In the genomic region with DNA sequence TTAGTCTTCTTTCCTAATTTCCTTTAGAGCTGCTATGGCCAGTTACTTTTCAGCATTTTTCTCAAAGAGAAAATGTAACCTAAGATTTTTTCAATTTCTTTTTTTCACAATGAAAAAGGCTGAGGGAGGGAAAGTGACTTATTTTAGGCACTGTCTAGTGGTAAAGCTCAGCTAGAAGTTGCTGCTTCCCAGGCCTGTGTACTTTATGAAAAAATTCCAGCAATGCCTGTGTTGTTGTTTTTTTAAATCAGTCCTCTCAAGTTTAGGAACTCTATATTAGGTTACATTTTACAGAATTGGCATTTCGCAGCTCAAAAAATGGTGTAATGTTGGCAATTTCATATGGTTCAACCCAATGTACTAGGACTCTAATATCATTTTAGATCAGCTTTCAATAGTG, we compare ENCODE assay signal across 27 cellular contexts.
"Had no signal": no experiment of that assay in that cellular context is flagged by ENCODE, and none has a peak within 500 bp of the region (broad histone marks: within the 10 kb centered on the region; RNA-seq: fewer than 3 reads in every experiment).

No MANE protein-coding gene starts in this region.

- H3K27ac ChIP-seq: adrenal gland, ascending aorta, epithelial cell of prostate, heart right ventricle, lower lobe of right lung, ovary, right atrium auricular region, tibial nerve had no signal

- H3K27me3 ChIP-seq: adrenal gland, ascending aorta, heart right ventricle, ovary, right atrium auricular region, tibial nerve had no signal

- ATAC-seq: activated CD4-positive, alpha-beta T cell treated with anti-CD3 and anti-CD28 coated beads for 36 hours; activated naive CD4-positive, alpha-beta T cell treated with anti-CD3 and anti-CD28 coated beads, Interleukin-2, amount 50 U/mL, for 72 hours; activated T-helper 17 cell treated with anti-CD3 and anti-CD28 coated beads, Interleukin-2, amount 50 U/mL, for 72 hours; heart right ventricle; left colon; lower lobe of right lung; naive thymus-derived CD8-positive, alpha-beta T cell; psoas muscle; stimulated activated naive CD8-positive, alpha-beta T cell treated with anti-CD3 and anti-CD28 coated beads, Interleukin-15, amount 100 ng/mL, for 72 hours; T-helper 17 cell had no signal

- H3K27me3 Mint-ChIP-seq: activated B cell treated with CpG ODN at 0.5 μM for 24 hours; activated CD4-positive, alpha-beta T cell treated with anti-CD3 and anti-CD28 coated beads for 36 hours; activated T-cell treated with anti-CD3 and anti-CD28 coated beads, Interleukin-2, amount 50 U/mL, for 24 hours; activated T-helper 17 cell treated with anti-CD3 and anti-CD28 coated beads, Interleukin-2, amount 50 U/mL, for 72 hours; naive thymus-derived CD8-positive, alpha-beta T cell; stimulated activated naive CD8-positive, alpha-beta T cell treated with anti-CD3 and anti-CD28 coated beads, Interleukin-15, amount 100 ng/mL, for 72 hours; T-helper 17 cell had no signal

- H3K27ac Mint-ChIP-seq: activated B cell treated with CpG ODN at 0.5 μM for 24 hours; activated CD4-positive, alpha-beta T cell treated with anti-CD3 and anti-CD28 coated beads for 36 hours; activated naive CD4-positive, alpha-beta T cell treated with anti-CD3 and anti-CD28 coated beads, Interleukin-2, amount 50 U/mL, for 72 hours; activated T-cell treated with anti-CD3 and anti-CD28 coated beads, Interleukin-2, amount 50 U/mL, for 24 hours; activated T-helper 17 cell treated with anti-CD3 and anti-CD28 coated beads, Interleukin-2, amount 50 U/mL, for 72 hours; naive thymus-derived CD8-positive, alpha-beta T cell; stimulated activated naive CD8-positive, alpha-beta T cell treated with anti-CD3 and anti-CD28 coated beads, Interleukin-15, amount 100 ng/mL, for 72 hours; T-helper 17 cell had no signal

- H3K9me3 ChIP-seq: adrenal gland, ascending aorta, heart right ventricle, lower lobe of right lung, ovary, psoas muscle, right atrium auricular region, tibial nerve had no signal

- H3K36me3 Mint-ChIP-seq: activated naive CD4-positive, alpha-beta T cell treated with anti-CD3 and anti-CD28 coated beads, Interleukin-2, amount 50 U/mL, for 72 hours had no signal

- H3K36me3 ChIP-seq: adrenal gland, ascending aorta, heart right ventricle, lower lobe of right lung, ovary, right atrium auricular region had no signal

- FAIRE-seq: bronchial epithelial cell, keratinocyte, urothelium cell line had no signal

- H3K4me3 Mint-ChIP-seq: activated B cell treated with CpG ODN at 0.5 μM for 24 hours; activated CD4-positive, alpha-beta T cell treated with anti-CD3 and anti-CD28 coated beads for 36 hours; activated T-cell treated with anti-CD3 and anti-CD28 coated beads, Interleukin-2, amount 50 U/mL, for 24 hours; activated T-helper 17 cell treated with anti-CD3 and anti-CD28 coated beads, Interleukin-2, amount 50 U/mL, for 72 hours; naive thymus-derived CD8-positive, alpha-beta T cell; stimulated activated naive CD8-positive, alpha-beta T cell treated with anti-CD3 and anti-CD28 coated beads, Interleukin-15, amount 100 ng/mL, for 72 hours; T-helper 17 cell had no signal

- H3K4me3 ChIP-seq: adrenal gland, ascending aorta, heart right ventricle, lower lobe of right lung, ovary, psoas muscle, right atrium auricular region, tibial nerve had no signal

- DNase-seq: activated B cell treated with CpG ODN at 0.5 μM for 24 hours; activated CD4-positive, alpha-beta T cell treated with anti-CD3 and anti-CD28 coated beads for 36 hours; activated CD4-positive, alpha-beta T cell treated with anti-CD3 and anti-CD28 coated beads, Interleukin-2, amount 50 U/mL, for 4 hours; activated CD8-positive, alpha-beta memory T cell treated with anti-CD3 and anti-CD28 coated beads for 24 hours; activated CD8-positive, alpha-beta memory T cell treated with anti-CD3 and anti-CD28 coated beads, Interleukin-2, amount 50 U/mL, for 4 hours; activated T-cell treated with anti-CD3 and anti-CD28 coated beads, Interleukin-2, amount 50 U/mL, for 24 hours; adrenal gland; cerebellar nuclear complex; cortex of kidney; heart right ventricle; left colon; lower lobe of right lung; naive thymus-derived CD8-positive, alpha-beta T cell; ovary; psoas muscle; stimulated activated CD4-positive, alpha-beta T cell treated with anti-CD3 and anti-CD28 coated beads, Interleukin-1b, Interleukin-23, amount 100 ng/mL, for 48 hours; stimulated activated naive CD8-positive, alpha-beta T cell treated with anti-CD3 and anti-CD28 coated beads, Interleukin-15, amount 100 ng/mL, for 72 hours; T-helper 17 cell had no signal

- H3K9me3 Mint-ChIP-seq: activated B cell treated with CpG ODN at 0.5 μM for 24 hours; activated naive CD4-positive, alpha-beta T cell treated with anti-CD3 and anti-CD28 coated beads, Interleukin-2, amount 50 U/mL, for 72 hours; activated T-cell treated with anti-CD3 and anti-CD28 coated beads, Interleukin-2, amount 50 U/mL, for 24 hours; activated T-helper 17 cell treated with anti-CD3 and anti-CD28 coated beads, Interleukin-2, amount 50 U/mL, for 72 hours; naive thymus-derived CD8-positive, alpha-beta T cell; stimulated activated naive CD8-positive, alpha-beta T cell treated with anti-CD3 and anti-CD28 coated beads, Interleukin-15, amount 100 ng/mL, for 72 hours had no signal
